ENCODE assay signal across 1 cellular context in genomic region chr5:76657683-76658311, GRCh38.
TF ChIP-seq lines count a peak whose summit lies in the region.

No MANE protein-coding gene starts in this region.

TF ChIP-seq in K562, 482 proteins besides CTCF, POLR2A, EP300 and RAD21 (continued from another document and continues in another):
- TF ChIP-seq TCF7 (IDR thresholded peaks at IDR 0.05; ENCODE audit: borderline replicate concordance), result peak; percentile 95
- TF ChIP-seq NFE2 (IDR thresholded peaks at IDR 0.05; ENCODE audit: low read depth), result peak; percentile 68
- no peak for TF ChIP-seq NR1H2 (CRISPR knock-in tag; IDR thresholded peaks at IDR 0.05)
- TF ChIP-seq PHF20 (IDR thresholded peaks at IDR 0.05; ENCODE audit: partially characterized antibody), result no peak
- no peak for TF ChIP-seq ZNF699 (CRISPR knock-in tag; IDR thresholded peaks at IDR 0.05; ENCODE audit: insufficient replicate concordance)
- peak; percentile 89 for TF ChIP-seq BCOR (IDR thresholded peaks at IDR 0.05)
- TF ChIP-seq RBFOX2 (IDR thresholded peaks at IDR 0.05; ENCODE audit: low read depth, low read length), result no peak
- TF ChIP-seq MEF2A (IDR thresholded peaks at IDR 0.05; ENCODE audit: control insufficient read depth, low read depth, low read length), result no peak
- TF ChIP-seq KDM2B (CRISPR knock-in tag; IDR thresholded peaks at IDR 0.05), result no peak
- TF ChIP-seq ZC3H8 (IDR thresholded peaks at IDR 0.05), result 0 out of 2 replicates have a peak, but pooled peaks have one; percentile 26
- TF ChIP-seq ZNF766 (CRISPR knock-in tag; conservative IDR thresholded peaks at IDR 0.05), result peak; percentile 98
- no peak for TF ChIP-seq NFIX (CRISPR knock-in tag; IDR thresholded peaks at IDR 0.05; ENCODE audit: low read depth)
- TF ChIP-seq DLX4 (CRISPR knock-in tag; IDR thresholded peaks at IDR 0.05), result no peak
- no peak for TF ChIP-seq PTTG1 (tag; IDR thresholded peaks at IDR 0.05; ENCODE audit: low read depth)
- no peak for TF ChIP-seq RNF219 (CRISPR knock-in tag; IDR thresholded peaks at IDR 0.05)
- TF ChIP-seq KLF10 (CRISPR knock-in tag; IDR thresholded peaks at IDR 0.05), result no peak
- no peak for TF ChIP-seq CBX5 (IDR thresholded peaks at IDR 0.05; ENCODE audit: borderline replicate concordance, low read depth)
- TF ChIP-seq DNMT1 (IDR thresholded peaks at IDR 0.05), result no peak
- no peak for TF ChIP-seq HSF4 (CRISPR knock-in tag; IDR thresholded peaks at IDR 0.05; ENCODE audit: borderline replicate concordance)
- no peak for TF ChIP-seq SIN3A (IDR thresholded peaks at IDR 0.05; ENCODE audit: borderline replicate concordance in 2 of 2, control insufficient read depth in 1 of 2, low read depth in 2 of 2, low read length in 2 of 2)
- TF ChIP-seq GTF2E2 (tag; IDR thresholded peaks at IDR 0.05), result peak; percentile 68; the same call in 1 of the 2 replicates
- TF ChIP-seq CXXC5 (CRISPR knock-in tag; IDR thresholded peaks at IDR 0.05), result peak; percentile 81
- 0 out of 2 replicates have a peak, but pooled peaks have one; percentile 16 for TF ChIP-seq ZNF668 (CRISPR knock-in tag; IDR thresholded peaks at IDR 0.05)
- TF ChIP-seq E2F8 (IDR thresholded peaks at IDR 0.05; ENCODE audit: low read depth, partially characterized antibody), result peak; percentile 62
- no peak for TF ChIP-seq SLC30A9 (CRISPR knock-in tag; IDR thresholded peaks at IDR 0.05)
- TF ChIP-seq KHSRP (IDR thresholded peaks at IDR 0.05), result peak; percentile 93
- no peak for TF ChIP-seq ZNF282 (CRISPR knock-in tag; IDR thresholded peaks at IDR 0.05)
- TF ChIP-seq EHMT2 (IDR thresholded peaks at IDR 0.05), result peak; percentile 63; the same call in 1 of the 2 replicates
- peak; percentile 69 for TF ChIP-seq MEF2D (tag; conservative IDR thresholded peaks at IDR 0.05; ENCODE audit: low read depth)
- no peak for TF ChIP-seq SP2 (IDR thresholded peaks at IDR 0.05; ENCODE audit: extremely low read depth, low read depth, low read length, poor library complexity, severe bottlenecking)
- no peak for TF ChIP-seq SIN3B (IDR thresholded peaks at IDR 0.05; ENCODE audit: low read depth)
- no peak for TF ChIP-seq ARID2 (IDR thresholded peaks at IDR 0.05)
- no peak for TF ChIP-seq GTF2B (IDR thresholded peaks at IDR 0.05; ENCODE audit: extremely low read depth, insufficient read length)
- peak; percentile 98 for TF ChIP-seq STAT5A (IDR thresholded peaks at IDR 0.05; ENCODE audit: borderline replicate concordance, low read length)
- TF ChIP-seq VEZF1 (CRISPR knock-in tag; IDR thresholded peaks at IDR 0.05), result peak; percentile 64
- no peak for TF ChIP-seq ID3 (CRISPR knock-in tag; IDR thresholded peaks at IDR 0.05)
- peak; percentile 92 for TF ChIP-seq ID3 (tag; IDR thresholded peaks at IDR 0.05)
- TF ChIP-seq CBFA2T3 (IDR thresholded peaks at IDR 0.05), result peak; percentile 100
- TF ChIP-seq PRPF4 (IDR thresholded peaks at IDR 0.05; ENCODE audit: insufficient read depth, low read depth, low read length, poor library complexity, severe bottlenecking), result no peak
- TF ChIP-seq SMARCC2 (IDR thresholded peaks at IDR 0.05; ENCODE audit: low read depth), result peak; percentile 91
- TF ChIP-seq SMARCE1 (IDR thresholded peaks at IDR 0.05), result peak; percentile 97
- TF ChIP-seq ZNF277 (CRISPR knock-in tag; IDR thresholded peaks at IDR 0.05; ENCODE audit: borderline replicate concordance), result no peak
- no peak for TF ChIP-seq ZSCAN32 (CRISPR knock-in tag; IDR thresholded peaks at IDR 0.05)
- TF ChIP-seq CBX2 (IDR thresholded peaks at IDR 0.05; ENCODE audit: insufficient read depth, low read length, poor library complexity, severe bottlenecking), result no peak
- no peak for TF ChIP-seq DEAF1 (CRISPR knock-in tag; IDR thresholded peaks at IDR 0.05)
- peak; percentile 72; the same call in 1 of the 2 replicates for TF ChIP-seq LCOR (CRISPR knock-in tag; IDR thresholded peaks at IDR 0.05)
- no peak for TF ChIP-seq PHF8 (IDR thresholded peaks at IDR 0.05; ENCODE audit: borderline replicate concordance, low read length)
- no peak for TF ChIP-seq TRIM25 (IDR thresholded peaks at IDR 0.05; ENCODE audit: borderline replicate concordance)
- no peak for TF ChIP-seq BRD4 (IDR thresholded peaks at IDR 0.05)
- TF ChIP-seq FOXP4 (CRISPR knock-in tag; IDR thresholded peaks at IDR 0.05; ENCODE audit: borderline replicate concordance), result no peak
- TF ChIP-seq MTF1 (CRISPR knock-in tag; IDR thresholded peaks at IDR 0.05; ENCODE audit: borderline replicate concordance), result no peak
